In the genomic region with DNA sequence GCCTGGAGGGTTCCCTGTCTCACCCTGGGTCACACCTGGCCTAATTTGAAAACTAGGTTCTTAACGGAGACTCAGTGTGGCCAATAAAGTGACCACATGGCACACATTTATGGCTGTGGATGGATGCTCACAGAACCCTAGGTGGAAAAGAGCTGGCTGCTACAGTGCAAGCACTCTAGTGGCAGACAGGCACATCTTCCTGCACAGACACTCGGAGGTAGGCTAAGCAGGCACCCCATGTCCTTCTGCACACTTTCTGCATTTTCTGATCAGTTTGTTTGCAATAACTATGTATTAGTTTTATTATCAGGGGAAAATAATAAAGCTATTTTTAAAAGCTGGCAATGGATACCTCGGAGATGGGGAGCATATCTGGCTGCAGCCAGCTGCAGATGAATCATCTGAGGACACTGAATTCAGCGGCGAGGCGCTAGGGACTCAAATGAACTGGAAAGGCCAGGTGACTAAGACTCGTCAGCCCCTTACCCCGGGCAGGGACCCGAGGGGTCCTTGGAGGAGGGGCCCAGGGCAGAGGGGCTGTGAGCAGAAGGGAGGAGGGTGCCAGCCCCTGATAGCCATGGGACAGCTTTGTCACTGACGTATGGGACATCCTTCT, we compare ENCODE assay signal across 16 cellular contexts.
A peak's percentile ranks its signal among the peaks of the same experiment; 100 is the strongest.
DNase-seq lines count a peak whose midpoint lies in the region; ATAC-seq and TF ChIP-seq lines count a peak whose summit lies in the region.
"Had no signal": no experiment of that assay in that cellular context is flagged by ENCODE, and none has a peak within 500 bp of the region (broad histone marks: within the 10 kb centered on the region; RNA-seq: fewer than 3 reads in every experiment).

No MANE protein-coding gene starts in this region.

- H3K23ac ChIP-seq in neuronal stem cell (ENCODE audit: low read depth, low read length, poor library complexity), result no peak overlapping the region

- no TSS peak for BruUV-seq in Caco-2 (replicated peaks; lab: Mats Ljungman, UMichigan)

- no peak overlapping the region for H2BK5ac ChIP-seq in neuronal stem cell (ENCODE audit: low read length)

- TF ChIP-seq CTCF in brain (conservative IDR thresholded peaks at IDR 0.05) (peak in 1 of 2 experiments; percentile 7), Caco-2 (IDR thresholded peaks at IDR 0.05; ENCODE audit: insufficient read depth in 1 of 2, low read depth in 1 of 2, low read length in 1 of 2, severe bottlenecking in 1 of 2, unreplicated experiment in 1 of 2) (no peak)

- H4K8ac ChIP-seq in neuronal stem cell (ENCODE audit: low read depth, low read length), result no peak overlapping the region

- H3K4me2 ChIP-seq in neuronal stem cell (ENCODE audit: insufficient read depth, low read length, poor library complexity, severe bottlenecking), result no peak overlapping the region

- no peak overlapping the region for H3K9ac ChIP-seq in neuronal stem cell (ENCODE audit: low read depth, low read length, poor library complexity)

- no peaks in the 10 kb centered on the region for H3K4me1 Mint-ChIP-seq in activated CD8-positive, alpha-beta memory T cell treated with anti-CD3 and anti-CD28 coated beads, Interleukin-2, amount 10 ng/mL, durations not matched to agents 7 days and 5 days
- H3K4me1 Mint-ChIP-seq in brain, result peaks cover 67% of the 10 kb centered on the region
- no peaks in the 10 kb centered on the region for H3K4me1 Mint-ChIP-seq in Caco-2 (ENCODE audit: low read depth, unreplicated experiment)
- H3K4me1 Mint-ChIP-seq: B cell, IgD-negative memory B cell had no signal

- H2AFZ ChIP-seq in neuronal stem cell (ENCODE audit: low read length), result no peak overlapping the region

- H3K36me3 Mint-ChIP-seq in activated CD8-positive, alpha-beta memory T cell treated with anti-CD3 and anti-CD28 coated beads, Interleukin-2, amount 10 ng/mL, durations not matched to agents 7 days and 5 days, result no peaks in the 10 kb centered on the region
- H3K36me3 Mint-ChIP-seq in brain (no peaks in the 10 kb centered on the region), Caco-2 (ENCODE audit: insufficient read depth, unreplicated experiment) (no peaks in the 10 kb centered on the region)
- H3K36me3 Mint-ChIP-seq: CD4-positive, alpha-beta memory T cell had no signal

- peaks cover 0 to 3% of the 10 kb centered on the region in 2 donors for H3K4me1 ChIP-seq in neuronal stem cell (ENCODE audit: control insufficient read depth in 2 of 2, insufficient read depth in 1 of 2, low read depth in 1 of 2, low read length in 2 of 2)
- no peaks in the 10 kb centered on the region for H3K4me1 ChIP-seq in Caco-2
- H3K4me1 ChIP-seq: HAP-1 had no signal

- POLR2A ChIA-PET in Caco-2 (lab: Charles Lee), result no interaction called here

- H3K9me3 ChIP-seq in neuronal stem cell (replicated peaks in 1 of 2; ENCODE audit: control insufficient read depth in 2 of 2, insufficient read depth in 1 of 2, low read depth in 1 of 2, low read length in 2 of 2), result no peaks in the 10 kb centered on the region
- no peaks in the 10 kb centered on the region for H3K9me3 ChIP-seq in Caco-2
- H3K9me3 ChIP-seq: HAP-1 had no signal

- no peak overlapping the region for H2BK120ac ChIP-seq in neuronal stem cell (ENCODE audit: low read depth, low read length)

- no peak overlapping the region for H3K4me3 Mint-ChIP-seq in activated CD8-positive, alpha-beta memory T cell treated with anti-CD3 and anti-CD28 coated beads, Interleukin-2, amount 10 ng/mL, durations not matched to agents 7 days and 5 days
- no peak overlapping the region for H3K4me3 Mint-ChIP-seq in brain
- H3K4me3 Mint-ChIP-seq in Caco-2 (ENCODE audit: unreplicated experiment), result no peak overlapping the region
- H3K4me3 Mint-ChIP-seq: B cell; CD4-positive, alpha-beta memory T cell; HFFc6; IgD-negative memory B cell had no signal

- no peak overlapping the region for H3K14ac ChIP-seq in neuronal stem cell (ENCODE audit: low read length)

- H3K36me3 ChIP-seq in neuronal stem cell (replicated peaks in 1 of 2; ENCODE audit: control insufficient read depth in 2 of 2, insufficient read depth in 2 of 2, low read length in 2 of 2), result no peaks in the 10 kb centered on the region
- H3K36me3 ChIP-seq in Caco-2 (ENCODE audit: control insufficient read depth, insufficient read depth, low read length), result no peaks in the 10 kb centered on the region
- H3K36me3 ChIP-seq: HAP-1 had no signal

- H3K4me3 ChIP-seq in neuronal stem cell (ENCODE audit: low read length in 2 of 2) (no peak overlapping the region), Caco-2 (ENCODE audit: low read depth, low read length) (no peak overlapping the region)
- H3K4me3 ChIP-seq: HAP-1 had no signal

- H3K79me1 ChIP-seq in neuronal stem cell (ENCODE audit: low read depth, low read length), result no peaks in the 10 kb centered on the region

- no peaks in the 10 kb centered on the region for H3K9me3 Mint-ChIP-seq in activated CD8-positive, alpha-beta memory T cell treated with anti-CD3 and anti-CD28 coated beads, Interleukin-2, amount 10 ng/mL, durations not matched to agents 7 days and 5 days (ENCODE audit: low read depth)
- H3K9me3 Mint-ChIP-seq in brain (peaks cover 0 to 6% (median 0%) of the 10 kb centered on the region in 5 experiments), Caco-2 (ENCODE audit: unreplicated experiment) (no peaks in the 10 kb centered on the region)
- H3K9me3 Mint-ChIP-seq: CD4-positive, alpha-beta memory T cell; IgD-negative memory B cell had no signal

- WGBS in neuronal stem cell (ENCODE audit: extremely low coverage in 2 of 2, insufficient read length in 2 of 2, insufficient replicate concordance in 1 of 2), 2 donors, result no CpG with 5 or more reads among the region's 10 CpGs

- H3K4ac ChIP-seq in neuronal stem cell (ENCODE audit: low read length), result no peak overlapping the region

- no peak overlapping the region for H2BK12ac ChIP-seq in neuronal stem cell (ENCODE audit: low read length)

- H3K18ac ChIP-seq in neuronal stem cell (ENCODE audit: low read length), result peak overlapping the region; percentile 62

- ATAC-seq in activated CD8-positive, alpha-beta memory T cell treated with anti-CD3 and anti-CD28 coated beads, Interleukin-2, amount 10 ng/mL, durations not matched to agents 7 days and 5 days, result no peak

- intact Hi-C loops in Caco-2 (cut with micrococcal nuclease; ENCODE audit: unreplicated experiment), result no loop called here

- no peak overlapping the region for H4K91ac ChIP-seq in neuronal stem cell (ENCODE audit: low read depth, low read length, poor library complexity)

- no peak overlapping the region for H2BK15ac ChIP-seq in neuronal stem cell (ENCODE audit: low read length)

- no peaks in the 10 kb centered on the region for H3K27me3 Mint-ChIP-seq in activated CD8-positive, alpha-beta memory T cell treated with anti-CD3 and anti-CD28 coated beads, Interleukin-2, amount 10 ng/mL, durations not matched to agents 7 days and 5 days
- H3K27me3 Mint-ChIP-seq in brain (no peaks in the 10 kb centered on the region), Caco-2 (ENCODE audit: insufficient read depth, unreplicated experiment) (peaks cover 25% of the 10 kb centered on the region)

- H3K27ac ChIP-seq in neuronal stem cell (replicated peaks; ENCODE audit: low read length), result no peak overlapping the region
- H3K27ac ChIP-seq: C4-2B had no signal

- CTCF ChIA-PET in activated CD8-positive, alpha-beta memory T cell treated with anti-CD3 and anti-CD28 coated beads, Interleukin-2, amount 10 ng/mL, durations not matched to agents 7 days and 5 days (lab: Charles Lee), result no interaction called here
- CTCF ChIA-PET in Caco-2 (lab: Charles Lee), result no interaction called here

- in situ Hi-C loops in ACHN (cut with HindIII; ENCODE audit: low pct_ligation_motif_present, low pct_unique_long_range_greater_than_20kb, low sequenced_read_pairs), result no loop called here

- no peak overlapping the region for H2AK5ac ChIP-seq in neuronal stem cell (ENCODE audit: low read depth, low read length)

- DNase-seq in activated CD8-positive, alpha-beta memory T cell treated with anti-CD3 and anti-CD28 coated beads, Interleukin-2, amount 10 ng/mL, durations not matched to agents 7 days and 5 days, result no peak
- no peak for DNase-seq in activated CD8-positive, alpha-beta memory T cell treated with anti-CD3 and anti-CD28 coated beads, Interleukin-2, amount 50 U/mL, for 48 hours
- DNase-seq in neuronal stem cell (ENCODE audit: low spot score) (no peak), dermis blood vessel endothelial cell (no peak), Caco-2 (no peak), ACHN (no peak)
- DNase-seq: 8988T; CD4-positive, alpha-beta memory T cell; COR-L47; HFFc6; KG1 had no signal

- H3K27me3 ChIP-seq in neuronal stem cell (ENCODE audit: control insufficient read depth in 3 of 3, insufficient read depth in 3 of 3, low read depth in 1 of 3, low read length in 3 of 3) (peaks cover 0 to 65% (median 0%) of the 10 kb centered on the region in 3 experiments), Caco-2 (replicated peaks; ENCODE audit: control insufficient read depth, insufficient read depth, low read length) (no peaks in the 10 kb centered on the region; the same call in 1 of the 2 replicates)

- H3K27ac Mint-ChIP-seq in activated CD8-positive, alpha-beta memory T cell treated with anti-CD3 and anti-CD28 coated beads, Interleukin-2, amount 10 ng/mL, durations not matched to agents 7 days and 5 days, result peak overlapping the region; percentile 11
- H3K27ac Mint-ChIP-seq in brain (peak overlapping the region in 4 of 5 experiments; percentile 66 to 96 (median 78)), Caco-2 (ENCODE audit: unreplicated experiment) (no peak overlapping the region)
- H3K27ac Mint-ChIP-seq: B cell; CD4-positive, alpha-beta memory T cell; HFFc6; IgD-negative memory B cell had no signal
